In genomic region chr6:109458774-109459531, GRCh38 we compare ENCODE assay signal across 1 cellular context.
TF ChIP-seq lines count a peak whose summit lies in the region.

No MANE protein-coding gene starts in this region.

TF ChIP-seq in GM12878, 131 proteins besides CTCF, POLR2A, EP300 and RAD21 (continued from another document and continues in another):
- no peak for TF ChIP-seq ESRRA (IDR thresholded peaks at IDR 0.05; ENCODE audit: low read length)
- TF ChIP-seq HDAC2 (IDR thresholded peaks at IDR 0.05) = no peak
- TF ChIP-seq ATF7 (IDR thresholded peaks at IDR 0.05; ENCODE audit: low read depth) = peak; percentile 64
- no peak for TF ChIP-seq GATAD2B (conservative IDR thresholded peaks at IDR 0.05; ENCODE audit: low read depth)
- TF ChIP-seq ZBTB40 (IDR thresholded peaks at IDR 0.05; ENCODE audit: borderline replicate concordance) = no peak
- TF ChIP-seq REST (IDR thresholded peaks at IDR 0.05; ENCODE audit: low read depth, low read length) = no peak
- TF ChIP-seq HDGF (IDR thresholded peaks at IDR 0.05) = no peak
- TF ChIP-seq ZBED1 (IDR thresholded peaks at IDR 0.05; ENCODE audit: borderline replicate concordance) = 0 out of 2 replicates have a peak, but pooled peaks have one; percentile 59
- TF ChIP-seq ZNF207 (IDR thresholded peaks at IDR 0.05; ENCODE audit: borderline replicate concordance) = no peak
- no peak for TF ChIP-seq ZBTB4 (CRISPR knock-in tag; IDR thresholded peaks at IDR 0.05)
- TF ChIP-seq NKRF (conservative IDR thresholded peaks at IDR 0.05) = no peak
- no peak for TF ChIP-seq SMAD5 (IDR thresholded peaks at IDR 0.05; ENCODE audit: low read depth)
- no peak for TF ChIP-seq HSF1 (IDR thresholded peaks at IDR 0.05; ENCODE audit: low read depth, low read length)
- TF ChIP-seq MEF2B (IDR thresholded peaks at IDR 0.05; ENCODE audit: partially characterized antibody, poor library complexity, severe bottlenecking) = no peak
- peak; percentile 82 to 85; a peak in 3 of 4 replicates for TF ChIP-seq IKZF2 (IDR thresholded peaks at IDR 0.05)
- no peak for TF ChIP-seq CEBPZ (IDR thresholded peaks at IDR 0.05; ENCODE audit: low read depth, low read length)
- no peak for TF ChIP-seq CUX1 (IDR thresholded peaks at IDR 0.05; ENCODE audit: insufficient replicate concordance, low read depth, low read length)
- peak; percentile 93 for TF ChIP-seq RAD51 (IDR thresholded peaks at IDR 0.05)
- no peak for TF ChIP-seq RFX5 (IDR thresholded peaks at IDR 0.05; ENCODE audit: low read depth, low read length)
- no peak for TF ChIP-seq SUZ12 (IDR thresholded peaks at IDR 0.05; ENCODE audit: unreplicated experiment)
- no peak for TF ChIP-seq CHD2 (IDR thresholded peaks at IDR 0.05; ENCODE audit: borderline replicate concordance, low read depth, low read length)
- TF ChIP-seq USF1 (IDR thresholded peaks at IDR 0.05; ENCODE audit: borderline replicate concordance, extremely low read length, insufficient read depth, low read depth, low read length) = peak; percentile 21
